In genomic region chr22:22558972-22559603, GRCh38 we compare ENCODE assay signal across 8 cellular contexts. TPM values are rescaled to one million over a fixed set of nuclear protein-coding genes. Genes with fewer than 3 reads are reported as not detected.
DNase-seq lines count a peak whose midpoint lies in the region; ATAC-seq and TF ChIP-seq lines count a peak whose summit lies in the region.

TSS of gene PRAME (minus strand) at chr22:22559265. CDS start at chr22:22556832, 2,433 bp downstream.

- H3K9me3 ChIP-seq in BLaER1 treated with 17β-estradiol and CSF1 and Interleukin-3, amounts not matched to agents 10 nM and 100 nM (replicated peaks in 1 of 11) = peaks cover 0 to 12% (median 10%) of the 10 kb centered on the region in 11 experiments; a peak in 17 of 22 replicates
- H3K9me3 ChIP-seq in HEK293 (ENCODE audit: control insufficient read depth, insufficient read depth, low read depth, low read length) = no peaks in the 10 kb centered on the region
- H3K9me3 ChIP-seq in neural progenitor cell (ENCODE audit: low read depth) = no peaks in the 10 kb centered on the region

- peaks cover 4% of the 10 kb centered on the region for H3K4me1 Mint-ChIP-seq in activated CD4-positive, alpha-beta T cell treated with anti-CD3 and anti-CD28 coated beads, Interleukin-2, amount 10 ng/mL, durations not matched to agents 24 days and 14 days
- H3K4me1 Mint-ChIP-seq in effector memory CD8-positive, alpha-beta T cell (ENCODE audit: low read depth in 2 of 2) = peaks cover 4 to 5% of the 10 kb centered on the region in 2 donors
- no peaks in the 10 kb centered on the region for H3K4me1 Mint-ChIP-seq in neural progenitor cell

- CTCF ChIA-PET in HEK293 (lab: Yijun Ruan, JAX) = interaction anchor here (0.6 to 2.2 kb wide), 24 partner anchors 9 to 384 kb away, joined by 3 to 24 read pairs (median 4); partner anchors contain the start of genes ZNF280A and ZNF280B

- no peak within 1 kb of the TSS for H3K4me3 Mint-ChIP-seq in activated CD4-positive, alpha-beta T cell treated with anti-CD3 and anti-CD28 coated beads, Interleukin-2, amount 10 ng/mL, durations not matched to agents 24 days and 14 days
- H3K4me3 Mint-ChIP-seq in effector memory CD8-positive, alpha-beta T cell = peak within 1 kb of the TSS in 1 of 2 donors; percentile 36
- no peak within 1 kb of the TSS for H3K4me3 Mint-ChIP-seq in neural progenitor cell

- H3F3A ChIP-seq in neural progenitor cell (ENCODE audit: low read depth) = no peaks in the 10 kb centered on the region

- no peaks in the 10 kb centered on the region for H4K20me1 ChIP-seq in BLaER1 treated with 17β-estradiol and CSF1 and Interleukin-3, amounts not matched to agents 10 nM and 100 nM
- no peaks in the 10 kb centered on the region for H4K20me1 ChIP-seq in neural progenitor cell (ENCODE audit: low read depth)

- H3K27ac Mint-ChIP-seq in activated CD4-positive, alpha-beta T cell treated with anti-CD3 and anti-CD28 coated beads, Interleukin-2, amount 10 ng/mL, durations not matched to agents 24 days and 14 days = peak within 1 kb of the TSS; percentile 53
- no peak within 1 kb of the TSS for H3K27ac Mint-ChIP-seq in effector memory CD8-positive, alpha-beta T cell
- H3K27ac Mint-ChIP-seq in neural progenitor cell = no peak within 1 kb of the TSS

- H3K27me3 Mint-ChIP-seq in activated CD4-positive, alpha-beta T cell treated with anti-CD3 and anti-CD28 coated beads, Interleukin-2, amount 10 ng/mL, durations not matched to agents 24 days and 14 days = peaks cover 3% of the 10 kb centered on the region
- peaks cover 0 to 11% of the 10 kb centered on the region in 2 donors for H3K27me3 Mint-ChIP-seq in effector memory CD8-positive, alpha-beta T cell
- no peaks in the 10 kb centered on the region for H3K27me3 Mint-ChIP-seq in neural progenitor cell (ENCODE audit: insufficient read depth, low read depth)

- H3K36me3 ChIP-seq in BLaER1 treated with 17β-estradiol and CSF1 and Interleukin-3, amounts not matched to agents 10 nM and 100 nM = no peaks in the 10 kb centered on the region
- H3K36me3 ChIP-seq in HEK293 (ENCODE audit: control insufficient read depth in 2 of 2, insufficient read depth in 1 of 2, low read length in 2 of 2) (no peaks in the 10 kb centered on the region), neural progenitor cell (no peaks in the 10 kb centered on the region)

- no peaks in the 10 kb centered on the region for H3K79me2 ChIP-seq in neural progenitor cell (ENCODE audit: low read depth)

- H3K27ac ChIP-seq in BLaER1 treated with 17β-estradiol and CSF1 and Interleukin-3, amounts not matched to agents 10 nM and 100 nM = peak within 1 kb of the TSS in 2 of 11 experiments; percentile 21 to 26; a peak in 2 of 22 replicates
- H3K27ac ChIP-seq in HEK293 (ENCODE audit: extremely low read depth, low read depth, low read length) = no peak within 1 kb of the TSS
- no peak within 1 kb of the TSS for H3K27ac ChIP-seq in neural progenitor cell

- intact Hi-C loops in activated CD4-positive, alpha-beta T cell treated with anti-CD3 and anti-CD28 coated beads, Interleukin-2, amount 10 ng/mL, durations not matched to agents 24 days and 14 days (cut with micrococcal nuclease) = no loop called here

- no peaks in the 10 kb centered on the region for H3K9me3 Mint-ChIP-seq in activated CD4-positive, alpha-beta T cell treated with anti-CD3 and anti-CD28 coated beads, Interleukin-2, amount 10 ng/mL, durations not matched to agents 24 days and 14 days
- no peaks in the 10 kb centered on the region for H3K9me3 Mint-ChIP-seq in effector memory CD8-positive, alpha-beta T cell
- no peaks in the 10 kb centered on the region for H3K9me3 Mint-ChIP-seq in neural progenitor cell

- no peak within 1 kb of the TSS for H3K9ac ChIP-seq in BLaER1 treated with 17β-estradiol and CSF1 and Interleukin-3, amounts not matched to agents 10 nM and 100 nM
- H3K9ac ChIP-seq in neural progenitor cell = no peak within 1 kb of the TSS

- ATAC-seq in effector memory CD8-positive, alpha-beta T cell (replicated peaks) = peak; percentile 87
- ATAC-seq in HG02798 (IDR thresholded peaks at IDR 0.05; ENCODE audit: poor library complexity, unreplicated experiment) = no peak

- H3K27me3 ChIP-seq in BLaER1 treated with 17β-estradiol and CSF1 and Interleukin-3, amounts not matched to agents 10 nM and 100 nM = no peaks in the 10 kb centered on the region
- peaks cover 76% of the 10 kb centered on the region for H3K27me3 ChIP-seq in neural progenitor cell

- no peak within 1 kb of the TSS for H2AFZ ChIP-seq in neural progenitor cell (replicated peaks)

- H3K36me3 Mint-ChIP-seq in activated CD4-positive, alpha-beta T cell treated with anti-CD3 and anti-CD28 coated beads, Interleukin-2, amount 10 ng/mL, durations not matched to agents 24 days and 14 days (ENCODE audit: low read depth) = no peaks in the 10 kb centered on the region
- H3K36me3 Mint-ChIP-seq in effector memory CD8-positive, alpha-beta T cell (ENCODE audit: insufficient read depth) = peaks cover 3% of the 10 kb centered on the region
- H3K36me3 Mint-ChIP-seq in neural progenitor cell = no peaks in the 10 kb centered on the region

- DNase-seq in NCI-H748 treated with DMSO at 0.1 percent for 48 hours (lab: John Stamatoyannopoulos, UW) = peak; percentile 44
- peak; percentile 93 for DNase-seq in activated CD4-positive, alpha-beta T cell treated with anti-CD3 and anti-CD28 coated beads, Interleukin-2, amount 10 ng/mL, durations not matched to agents 24 days and 14 days
- peak; percentile 63 to 75 (median 64) for DNase-seq in effector memory CD8-positive, alpha-beta T cell
- peak; percentile 79 for DNase-seq in neural progenitor cell (ENCODE audit: low spot score)
- DNase-seq in cortex of kidney (lab: John Stamatoyannopoulos, UW) = no peak

- peaks cover 0 to 15% (median 12%) of the 10 kb centered on the region in 10 experiments; a peak in 16 of 20 replicates for H3K4me1 ChIP-seq in BLaER1 treated with 17β-estradiol and CSF1 and Interleukin-3, amounts not matched to agents 10 nM and 100 nM
- H3K4me1 ChIP-seq in HEK293 (ENCODE audit: control insufficient read depth, insufficient read depth, low read length) (no peaks in the 10 kb centered on the region), neural progenitor cell (no peaks in the 10 kb centered on the region)

- H3K4me2 ChIP-seq in BLaER1 treated with 17β-estradiol and CSF1 and Interleukin-3, amounts not matched to agents 10 nM and 100 nM = peak within 1 kb of the TSS; percentile 25 to 67 (median 57)
- H3K4me2 ChIP-seq in neural progenitor cell = no peak within 1 kb of the TSS

- TF ChIP-seq CTCF in HEK293 (tag by site-specific recombination; IDR thresholded peaks at IDR 0.05) (peak; percentile 92), neural progenitor cell (IDR thresholded peaks at IDR 0.05) (peak; percentile 71)

- no peak within 1 kb of the TSS for H3K4me3 ChIP-seq in BLaER1 treated with 17β-estradiol and CSF1 and Interleukin-3, amounts not matched to agents 10 nM and 100 nM
- H3K4me3 ChIP-seq in HEK293 (ENCODE audit: low read depth, low read length) (no peak within 1 kb of the TSS), neural progenitor cell (no peak within 1 kb of the TSS)

- POLR2A ChIA-PET in HEK293 (lab: Yijun Ruan, JAX) = no interaction called here

TF ChIP-seq in HEK293, 187 proteins besides CTCF, POLR2A, EP300 and RAD21 (continues in another document):
- TF ChIP-seq ZNF785 (tag by site-specific recombination; IDR thresholded peaks at IDR 0.05) (peak; percentile 63; the same call in 1 of the 2 replicates), KLF1 (tag by site-specific recombination; IDR thresholded peaks at IDR 0.05) (peak; percentile 82), ZNF211 (tag by site-specific recombination; IDR thresholded peaks at IDR 0.05; ENCODE audit: low read depth) (no peak), ZNF155 (tag by site-specific recombination; IDR thresholded peaks at IDR 0.05) (no peak), ZIC2 (tag by site-specific recombination; IDR thresholded peaks at IDR 0.05) (peak; percentile 81), GLI4 (tag by site-specific recombination; IDR thresholded peaks at IDR 0.05) (0 out of 2 replicates have a peak, but pooled peaks have one; percentile 55), GLIS1 (tag by site-specific recombination; IDR thresholded peaks at IDR 0.05) (peak; percentile 30; the same call in 1 of the 2 replicates), GLIS2 (tag by site-specific recombination; IDR thresholded peaks at IDR 0.05) (peak; percentile 37; the same call in 1 of the 2 replicates), ZFHX2 (tag by site-specific recombination; conservative IDR thresholded peaks at IDR 0.05) (peak; percentile 35), SCRT2 (tag by site-specific recombination; IDR thresholded peaks at IDR 0.05) (peak; percentile 89), ZNF2 (tag by site-specific recombination; IDR thresholded peaks at IDR 0.05) (0 out of 2 replicates have a peak, but pooled peaks have one; percentile 41), ZNF654 (tag by site-specific recombination; IDR thresholded peaks at IDR 0.05; ENCODE audit: low read depth) (peak; percentile 23), SP3 (tag by site-specific recombination; IDR thresholded peaks at IDR 0.05) (0 out of 2 replicates have a peak, but pooled peaks have one; percentile 29), SCRT1 (tag by site-specific recombination; IDR thresholded peaks at IDR 0.05; ENCODE audit: borderline replicate concordance) (peak; percentile 55; the same call in 1 of the 2 replicates), ZNF23 (tag by site-specific recombination; IDR thresholded peaks at IDR 0.05; ENCODE audit: borderline replicate concordance) (no peak), PATZ1 (tag by site-specific recombination; IDR thresholded peaks at IDR 0.05) (peak; percentile 44)

RNA-seq across cellular contexts. Expression of gene PRAME, which starts in this region (rescaled TPM):
- not detected in 2 replicates for total RNA-seq in activated CD4-positive, alpha-beta T cell treated with anti-CD3 and anti-CD28 coated beads, Interleukin-2, amount 10 ng/mL, durations not matched to agents 24 days and 14 days
- not detected in 2 replicates for total RNA-seq in neural progenitor cell (ENCODE audit: low replicate concordance)

Comparison
In these comparisons a context has a peak if more than half of its experiments do, and no peak if none do; other contexts are left out.
1. Peak in DNase-seq in activated CD4-positive, alpha-beta T cell treated with anti-CD3 and anti-CD28 coated beads, Interleukin-2, amount 10 ng/mL, durations not matched to agents 24 days and 14 days; RNA of the gene not detected or under 1 TPM.
2. Peak in DNase-seq in neural progenitor cell; RNA of the gene not detected or under 1 TPM.